In the genomic region with DNA sequence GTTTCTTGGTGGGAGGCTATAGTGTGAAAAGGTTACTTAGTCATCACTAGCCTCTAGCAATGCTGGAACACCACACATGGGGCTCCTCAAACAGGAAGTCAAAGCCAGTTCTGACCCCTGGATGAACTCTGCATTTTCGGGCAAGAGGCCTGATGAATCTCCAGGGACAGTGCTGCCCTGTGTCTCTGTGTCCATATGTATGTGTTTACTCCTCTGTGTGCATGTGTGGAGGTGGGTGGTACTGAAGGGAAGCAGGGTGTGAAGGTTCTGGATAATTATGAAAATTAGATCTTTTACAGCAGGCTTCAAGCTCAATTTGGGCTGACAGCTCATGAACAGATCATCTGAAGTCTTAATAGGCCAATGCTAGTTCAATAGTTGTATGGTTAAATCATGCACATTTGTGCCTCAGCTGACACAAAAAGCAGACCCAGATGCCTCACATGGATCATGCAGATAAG, we compare ENCODE assay signal across 7 cellular contexts.
A peak's percentile ranks its signal among the peaks of the same experiment; 100 is the strongest.
DNase-seq lines count a peak whose midpoint lies in the region; ATAC-seq and TF ChIP-seq lines count a peak whose summit lies in the region.

No MANE protein-coding gene starts in this region.

- H3K9me3 Mint-ChIP-seq in activated CD8-positive, alpha-beta memory T cell treated with anti-CD3 and anti-CD28 coated beads, Interleukin-2, amount 10 ng/mL, durations not matched to agents 7 days and 5 days (ENCODE audit: low read depth), result no peaks in the 10 kb centered on the region

- no peak for TF ChIP-seq CTCF in GM13977 (IDR thresholded peaks at IDR 0.05; ENCODE audit: extremely low read depth, insufficient read depth, missing control alignments)

- in situ Hi-C loops in GM13977 (cut with MboI; ENCODE audit: low pct_unique_long_range_greater_than_20kb, low sequenced_read_pairs, unreplicated experiment), result no loop called here

- peak overlapping the region; percentile 34 for H3K27ac Mint-ChIP-seq in activated CD8-positive, alpha-beta memory T cell treated with anti-CD3 and anti-CD28 coated beads, Interleukin-2, amount 10 ng/mL, durations not matched to agents 7 days and 5 days

- peak; percentile 64 for ATAC-seq in GM21528 (IDR thresholded peaks at IDR 0.05; ENCODE audit: low FRiP score, unreplicated experiment)
- peak; percentile 87 for ATAC-seq in activated CD8-positive, alpha-beta memory T cell treated with anti-CD3 and anti-CD28 coated beads, Interleukin-2, amount 10 ng/mL, durations not matched to agents 7 days and 5 days

- DNase-seq in GM13977 (ENCODE audit: low spot score) (peak; percentile 46), HT1080 (ENCODE audit: low read depth) (peak; percentile 85), iPS-NIHi7 (ENCODE audit: extremely low spot score) (peak; percentile 44), midbrain (lab: John Stamatoyannopoulos, UW) (no peak)
- peak; percentile 71 for DNase-seq in activated CD8-positive, alpha-beta memory T cell treated with anti-CD3 and anti-CD28 coated beads, Interleukin-2, amount 10 ng/mL, durations not matched to agents 7 days and 5 days
- no peak for DNase-seq in central memory CD4-positive, alpha-beta T cell

- no peaks in the 10 kb centered on the region for H3K27me3 Mint-ChIP-seq in activated CD8-positive, alpha-beta memory T cell treated with anti-CD3 and anti-CD28 coated beads, Interleukin-2, amount 10 ng/mL, durations not matched to agents 7 days and 5 days

- peaks cover 67% of the 10 kb centered on the region for H3K4me1 Mint-ChIP-seq in activated CD8-positive, alpha-beta memory T cell treated with anti-CD3 and anti-CD28 coated beads, Interleukin-2, amount 10 ng/mL, durations not matched to agents 7 days and 5 days

- H3K4me3 Mint-ChIP-seq in activated CD8-positive, alpha-beta memory T cell treated with anti-CD3 and anti-CD28 coated beads, Interleukin-2, amount 10 ng/mL, durations not matched to agents 7 days and 5 days, result no peak overlapping the region

- CTCF ChIA-PET in activated CD8-positive, alpha-beta memory T cell treated with anti-CD3 and anti-CD28 coated beads, Interleukin-2, amount 10 ng/mL, durations not matched to agents 7 days and 5 days (lab: Charles Lee), result no interaction called here

- peaks cover 4% of the 10 kb centered on the region for H3K36me3 Mint-ChIP-seq in activated CD8-positive, alpha-beta memory T cell treated with anti-CD3 and anti-CD28 coated beads, Interleukin-2, amount 10 ng/mL, durations not matched to agents 7 days and 5 days

Comparison
In these comparisons a context has a peak if more than half of its experiments do, and no peak if none do; other contexts are left out.
1. DNase-seq: peak in GM13977 (single experiment), HT1080 (single experiment), activated CD8-positive, alpha-beta memory T cell treated with anti-CD3 and anti-CD28 coated beads, Interleukin-2, amount 10 ng/mL, durations not matched to agents 7 days and 5 days (single experiment) and iPS-NIHi7 (single experiment); none in midbrain (single experiment) and central memory CD4-positive, alpha-beta T cell (single experiment).